8 cellular contexts compared by ENCODE assay signal in the genomic region with DNA sequence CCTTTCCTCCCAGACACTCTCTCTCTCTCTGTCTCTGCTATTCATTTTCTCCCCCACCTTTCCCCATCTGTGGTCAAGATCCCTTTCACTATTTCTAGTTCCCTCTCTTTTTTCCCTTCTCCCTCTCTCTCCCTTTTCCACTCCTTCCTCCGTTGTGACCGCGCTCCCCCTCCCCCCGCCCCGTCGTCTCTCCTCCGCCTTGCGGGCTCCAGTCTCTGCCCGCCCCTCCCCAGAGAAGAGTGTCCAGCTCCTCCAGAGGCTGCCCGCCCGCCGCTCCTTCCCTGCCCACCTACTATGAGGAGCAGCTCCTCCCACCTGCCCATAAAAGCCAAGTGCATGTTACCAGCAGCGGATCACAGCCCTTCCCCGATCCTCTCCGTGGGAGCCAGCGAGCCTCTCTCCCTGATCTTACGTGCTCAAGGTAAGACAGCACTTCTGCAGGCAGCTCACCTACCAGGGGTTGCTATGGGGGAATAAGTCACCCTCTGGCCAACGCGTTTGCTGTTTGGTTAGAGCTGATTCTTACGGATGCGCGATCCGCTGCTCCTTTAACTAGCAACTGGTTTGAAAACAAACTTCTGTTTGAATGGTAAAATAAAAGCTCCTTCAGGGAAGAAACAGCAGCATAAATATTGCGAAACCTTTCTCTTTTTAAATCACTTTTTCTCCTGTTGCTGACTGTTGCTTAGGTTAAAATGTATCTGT. TPM values are rescaled to one million over a fixed set of nuclear protein-coding genes. Genes with fewer than 3 reads are reported as not detected.
DNase-seq lines count a peak whose midpoint lies in the region; ATAC-seq, FAIRE-seq and TF ChIP-seq lines count a peak whose summit lies in the region.

COL8A1 (plus strand) TSS at position 351 of the 705 bp plus-strand sequence. CDS start 152,089 bp downstream, outside the sequence.

- H3K9me3 ChIP-seq in kidney (ENCODE audit: control insufficient read depth in 1 of 2, low read length in 2 of 2) (no peaks in the 10 kb centered on the region), stomach (no peaks in the 10 kb centered on the region)

- TF ChIP-seq CTCF in natural killer cell (IDR thresholded peaks at IDR 0.05) (no peak), brain microvascular endothelial cell (IDR thresholded peaks at IDR 0.05; ENCODE audit: low read depth, low read length, missing control alignments) (no peak), kidney (IDR thresholded peaks at IDR 0.05; ENCODE audit: borderline replicate concordance, extremely low read depth, insufficient read depth) (no peak), stomach (IDR thresholded peaks at IDR 0.05) (no peak)

- H3K4me3 ChIP-seq in brain microvascular endothelial cell (ENCODE audit: low read depth, low read length): peak within 1 kb of the TSS; percentile 87
- H3K4me3 ChIP-seq in kidney (ENCODE audit: low read length in 2 of 2): peak within 1 kb of the TSS; percentile 71 to 82
- peak within 1 kb of the TSS; percentile 43 to 53 (median 46) for H3K4me3 ChIP-seq in stomach

- peak within 1 kb of the TSS; percentile 46 to 70 for H3K9ac ChIP-seq in kidney (ENCODE audit: low read length in 2 of 2)

- no peak for TF ChIP-seq POLR2A in stomach (IDR thresholded peaks at IDR 0.05)

- intact Hi-C loops in natural killer cell (cut with micrococcal nuclease) (no loop called here), kidney (cut with DNase I) (no loop called here), stomach (cut with DNase I; ENCODE audit: low total_unique reads) (no loop called here)

- WGBS in stomach, 5 donors: 3 to 4% (median 4%) methylated on average over 19 to 24 of the region's 24 CpGs

- ATAC-seq in natural killer cell treated with Interleukin-12 subunit alpha and Interleukin-12 subunit beta and Interleukin-15 and Interleukin-18, amount 100 ng/mL, for 72 hours: no peak
- ATAC-seq in natural killer cell: no peak
- ATAC-seq in HG03521 (IDR thresholded peaks at IDR 0.05; ENCODE audit: unreplicated experiment): no peak

- no peak for TF ChIP-seq EP300 in stomach (IDR thresholded peaks at IDR 0.05)

- no peaks in the 10 kb centered on the region for H3K9me3 Mint-ChIP-seq in natural killer cell treated with Interleukin-12 subunit alpha and Interleukin-12 subunit beta and Interleukin-15 and Interleukin-18, amount 100 ng/mL, for 72 hours
- no peaks in the 10 kb centered on the region for H3K9me3 Mint-ChIP-seq in natural killer cell

- peaks cover 9% of the 10 kb centered on the region for H3K36me3 Mint-ChIP-seq in natural killer cell treated with Interleukin-12 subunit alpha and Interleukin-12 subunit beta and Interleukin-15 and Interleukin-18, amount 100 ng/mL, for 72 hours
- H3K36me3 Mint-ChIP-seq in natural killer cell: peaks cover 10% of the 10 kb centered on the region

- in situ Hi-C loops in brain microvascular endothelial cell (cut with HindIII; ENCODE audit: low pct_ligation_motif_present, low sequenced_read_pairs): no loop called here

- H3K27me3 ChIP-seq in brain microvascular endothelial cell (replicated peaks) (no peaks in the 10 kb centered on the region), stomach (peaks cover 0 to 46% (median 32%) of the 10 kb centered on the region in 3 donors)

- H3K4me3 Mint-ChIP-seq in natural killer cell treated with Interleukin-12 subunit alpha and Interleukin-12 subunit beta and Interleukin-15 and Interleukin-18, amount 100 ng/mL, for 72 hours: peak within 1 kb of the TSS; percentile 1
- no peak within 1 kb of the TSS for H3K4me3 Mint-ChIP-seq in natural killer cell

- H3K4me1 Mint-ChIP-seq in natural killer cell treated with Interleukin-12 subunit alpha and Interleukin-12 subunit beta and Interleukin-15 and Interleukin-18, amount 100 ng/mL, for 72 hours (ENCODE audit: low read depth in 2 of 2): peaks cover 0 to 2% of the 10 kb centered on the region in 2 donors
- H3K4me1 Mint-ChIP-seq in natural killer cell: peaks cover 0 to 12% of the 10 kb centered on the region in 2 donors

- FAIRE-seq in kidney (lab: Jason Lieb, UNC): no peak

- no peak within 1 kb of the TSS for H3K27ac Mint-ChIP-seq in natural killer cell treated with Interleukin-12 subunit alpha and Interleukin-12 subunit beta and Interleukin-15 and Interleukin-18, amount 100 ng/mL, for 72 hours
- H3K27ac Mint-ChIP-seq in natural killer cell: no peak within 1 kb of the TSS

- H3K27ac ChIP-seq in brain microvascular endothelial cell (peak within 1 kb of the TSS; percentile 89), kidney (ENCODE audit: low read depth in 2 of 2, low read length in 2 of 2) (peak within 1 kb of the TSS; percentile 36 to 41), stomach (peak within 1 kb of the TSS in 4 of 5 donors; percentile 64 to 78 (median 70))

- H3K27me3 Mint-ChIP-seq in natural killer cell treated with Interleukin-12 subunit alpha and Interleukin-12 subunit beta and Interleukin-15 and Interleukin-18, amount 100 ng/mL, for 72 hours: peaks cover 35 to 63% of the 10 kb centered on the region in 2 donors
- H3K27me3 Mint-ChIP-seq in natural killer cell (ENCODE audit: low read depth in 2 of 2): peaks cover 35 to 54% of the 10 kb centered on the region in 2 donors

- H3K4me1 ChIP-seq in kidney (ENCODE audit: control insufficient read depth in 1 of 2, insufficient read depth in 1 of 2, low read depth in 1 of 2, low read length in 2 of 2): peaks cover 4 to 8% of the 10 kb centered on the region in 2 donors
- H3K4me1 ChIP-seq in stomach: peaks cover 11 to 24% (median 19%) of the 10 kb centered on the region in 4 donors

- no peak for DNase-seq in natural killer cell treated with Interleukin-12 subunit alpha and Interleukin-12 subunit beta and Interleukin-15 and Interleukin-18, amount 100 ng/mL, for 72 hours (ENCODE audit: low spot score)
- DNase-seq in natural killer cell: no peak
- peak; percentile 88 for DNase-seq in brain microvascular endothelial cell
- peak; percentile 79 for DNase-seq in kidney
- DNase-seq in stomach: no peak
- no peak for DNase-seq in T1000 (lab: John Stamatoyannopoulos, UW)
- DNase-seq in HuH-7 (ENCODE audit: low spot score): no peak

- H3K36me3 ChIP-seq in brain microvascular endothelial cell (replicated peaks) (peaks cover 5% of the 10 kb centered on the region), kidney (ENCODE audit: control insufficient read depth in 1 of 2, insufficient read depth in 2 of 2, low read length in 2 of 2) (no peaks in the 10 kb centered on the region), stomach (no peaks in the 10 kb centered on the region)

RNA-seq across cellular contexts. Expression of gene COL8A1, which starts in this region (rescaled TPM):
- total RNA-seq in natural killer cell treated with Interleukin-12 subunit alpha and Interleukin-12 subunit beta and Interleukin-15 and Interleukin-18, amount 100 ng/mL, for 72 hours: under 1 TPM in 1 of 2 donors, not detected in 1; 0.10 TPM
- under 1 TPM in 2 of 3 donors, not detected in 1; 0.12 to 0.23 TPM for total RNA-seq in natural killer cell
- 24.2 TPM for total RNA-seq in kidney
- 3.6 TPM for polyA plus RNA-seq in kidney (ENCODE audit: insufficient read depth, low read depth, low replicate concordance)
- 10 to 100 TPM in 3 of 5 donors, 1 to 10 TPM in 2; 5.9 to 16.5 (median 11.7) TPM for total RNA-seq in stomach
- 1 to 10 TPM in 1 of 3 donors, under 1 TPM in 2; 0.31 to 1.1 (median 0.90) TPM for polyA plus RNA-seq in stomach

Comparison
In these comparisons a context has a peak if more than half of its experiments do, and no peak if none do; other contexts are left out.
1. RNA of gene COL8A1 (total RNA-seq): 24.2 TPM in kidney (single experiment) and 5.9 to 16.5 TPM in stomach; 0.12 to 0.23 TPM in natural killer cell and 0.10 TPM in natural killer cell treated with Interleukin-12 subunit alpha and Interleukin-12 subunit beta and Interleukin-15 and Interleukin-18, amount 100 ng/mL, for 72 hours; every median in the first group is over 4 times any median in the second.
2. DNase-seq: peak in brain microvascular endothelial cell (single experiment) and kidney (single experiment); none in natural killer cell treated with Interleukin-12 subunit alpha and Interleukin-12 subunit beta and Interleukin-15 and Interleukin-18, amount 100 ng/mL, for 72 hours (single experiment), natural killer cell (single experiment), stomach (single experiment), T1000 (single experiment) and HuH-7 (single experiment).
3. H3K27ac ChIP-seq: peak in every context shown above with its lines; median percentile 89 in brain microvascular endothelial cell; 70 in stomach; 38 in kidney.
4. Peak in every context shown above with its lines, with median percentiles within 50 percentile points of each other: H3K4me3 ChIP-seq.